In genomic region chr3:40766396-40766795, GRCh38 we compare ENCODE assay signal across 19 cellular contexts.
A peak's percentile ranks its signal among the peaks of the same experiment; 100 is the strongest.
DNase-seq lines count a peak whose midpoint lies in the region; ATAC-seq and TF ChIP-seq lines count a peak whose summit lies in the region.
"Had no signal": no experiment of that assay in that cellular context is flagged by ENCODE, and none has a peak within 500 bp of the region (broad histone marks: within the 10 kb centered on the region; RNA-seq: fewer than 3 reads in every experiment).

No MANE protein-coding gene starts in this region.

- H3K36me3 ChIP-seq in thoracic aorta = no peaks in the 10 kb centered on the region
- H3K36me3 ChIP-seq: BLaER1, heart right ventricle had no signal

- peak overlapping the region; percentile 50 for H3K4me3 ChIP-seq in thoracic aorta
- H3K4me3 ChIP-seq: BLaER1, dorsolateral prefrontal cortex, heart right ventricle had no signal

- H3K9me3 ChIP-seq in thoracic aorta = no peaks in the 10 kb centered on the region

- H3K27ac Mint-ChIP-seq in CD14-positive monocyte = no peak overlapping the region
- H3K27ac Mint-ChIP-seq: memory B cell; T-helper 2 cell treated with Interferon-gamma antibody and Interleukin-4, amounts not matched to agents 5 μg/mL and 100 μg/mL, for 36 hours had no signal

- no peak overlapping the region for H3K4me3 Mint-ChIP-seq in CD14-positive monocyte
- H3K4me3 Mint-ChIP-seq: memory B cell; neural crest cell; T-helper 2 cell treated with Interferon-gamma antibody and Interleukin-4, amounts not matched to agents 5 μg/mL and 100 μg/mL, for 36 hours had no signal

- ATAC-seq in GM21367 (IDR thresholded peaks at IDR 0.05; ENCODE audit: unreplicated experiment) = peak; percentile 38
- peak; percentile 32 for ATAC-seq in HG02870 (IDR thresholded peaks at IDR 0.05; ENCODE audit: unreplicated experiment)
- ATAC-seq in HG03460 (IDR thresholded peaks at IDR 0.05; ENCODE audit: unreplicated experiment) = peak; percentile 42
- no peak for ATAC-seq in thoracic aorta (ENCODE audit: insufficient number of reproducible peaks, low FRiP score, low read depth)
- ATAC-seq in HG02852 (IDR thresholded peaks at IDR 0.05; ENCODE audit: unreplicated experiment) = no peak

- H3K4me1 ChIP-seq in thoracic aorta (ENCODE audit: control insufficient read depth in 1 of 2, low read depth in 2 of 2) = peaks cover 24 to 42% of the 10 kb centered on the region in 2 donors

- H3K27ac ChIP-seq in thoracic aorta = peak overlapping the region; percentile 51 to 54
- H3K27ac ChIP-seq: BLaER1, dorsolateral prefrontal cortex, heart right ventricle had no signal

- H3K27me3 ChIP-seq in thoracic aorta (replicated peaks; ENCODE audit: insufficient read depth) = no peaks in the 10 kb centered on the region
- H3K27me3 ChIP-seq: BLaER1, dorsolateral prefrontal cortex, heart right ventricle had no signal

- TF ChIP-seq CTCF in thoracic aorta (IDR thresholded peaks at IDR 0.05) = no peak
- TF ChIP-seq CTCF in CD14-positive monocyte (IDR thresholded peaks at IDR 0.05) = no peak

- no peak for DNase-seq in thoracic aorta (ENCODE audit: low spot score)
- no peak for DNase-seq in AG08396 (ENCODE audit: low spot score)
- no peak for DNase-seq in CD14-positive monocyte (ENCODE audit: low spot score)
- DNase-seq: activated naive CD4-positive, alpha-beta T cell treated with anti-CD3 and anti-CD28 coated beads, Interleukin-2, amount 50 U/mL, for 16 hours; DMS153; dorsolateral prefrontal cortex; NCI-H1436 treated with DMSO at 0.1 percent for 48 hours; retina; SIG-M5; stimulated activated CD4-positive, alpha-beta T cell treated with anti-CD3 and anti-CD28 coated beads, Interleukin-2, amount 100 ng/mL, for 24 hours had no signal

- H3K9me3 Mint-ChIP-seq in CD14-positive monocyte = peaks cover 0 to 7% (median 2%) of the 10 kb centered on the region in 7 donors
- H3K9me3 Mint-ChIP-seq: T-helper 2 cell treated with Interferon-gamma antibody and Interleukin-4, amounts not matched to agents 5 μg/mL and 100 μg/mL, for 36 hours had no signal

- no peaks in the 10 kb centered on the region for H3K36me3 Mint-ChIP-seq in CD14-positive monocyte
- H3K36me3 Mint-ChIP-seq: memory B cell had no signal

- H3K4me1 Mint-ChIP-seq in CD14-positive monocyte = peaks cover 34% of the 10 kb centered on the region

- no peaks in the 10 kb centered on the region for H3K27me3 Mint-ChIP-seq in CD14-positive monocyte (ENCODE audit: low read depth in 3 of 3)
- H3K27me3 Mint-ChIP-seq: memory B cell had no signal

- intact Hi-C loops in CD14-positive monocyte (cut with micrococcal nuclease) = no loop called here

Comparison
In these comparisons a context has a peak if more than half of its experiments do, and no peak if none do; other contexts are left out.
1. ATAC-seq: peak in GM21367 (single experiment), HG02870 (single experiment) and HG03460 (single experiment); none in thoracic aorta (single experiment) and HG02852 (single experiment).